In the genomic region with DNA sequence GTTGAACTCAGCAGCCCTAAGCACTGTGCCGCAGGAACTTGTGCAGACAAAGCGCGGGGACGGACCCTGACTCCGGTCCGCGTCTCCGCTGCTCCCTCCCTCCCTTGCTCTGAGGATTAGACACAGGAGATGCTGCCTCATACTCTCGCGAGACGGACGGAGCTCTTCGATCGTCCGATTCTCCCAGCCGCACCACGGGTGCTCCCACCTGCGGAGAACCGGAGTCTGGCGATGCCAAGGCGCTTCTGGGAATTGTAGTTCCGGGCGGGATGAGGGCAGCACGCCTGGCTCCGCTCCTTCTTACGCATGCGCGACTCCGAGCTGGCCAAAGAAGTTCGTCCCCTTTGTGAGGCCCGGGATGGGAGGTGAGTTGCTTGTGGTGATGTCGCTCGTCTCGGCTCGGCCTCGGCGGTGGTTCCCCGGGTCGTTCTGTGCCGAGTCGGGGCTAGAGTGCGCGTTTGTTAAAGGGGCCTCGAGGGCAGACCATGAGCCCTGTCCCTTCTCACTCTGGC, we compare ENCODE assay signal across 8 cellular contexts. TPM values are rescaled to one million over a fixed set of nuclear protein-coding genes. Genes with fewer than 3 reads are reported as not detected.
A peak's percentile ranks its signal among the peaks of the same experiment; 100 is the strongest.
DNase-seq lines count a peak whose midpoint lies in the region; ATAC-seq and TF ChIP-seq lines count a peak whose summit lies in the region.
"Not testable (repeated sequence)": the region's sequence is repeated elsewhere in the genome, so short reads cannot be mapped to it uniquely, and the experiment has no call there.

Gene ZNF286A, plus strand, starts transcription at position 340 of the 512 bp plus-strand sequence. CDS start 578 bp downstream, outside the sequence.

- peak within 1 kb of the TSS; percentile 59 for H3K27ac ChIP-seq in rectal smooth muscle tissue (ENCODE audit: low read depth, low read length)
- peak within 1 kb of the TSS; percentile 67 for H3K27ac ChIP-seq in vagina

- peak in 1 of 2 donors; percentile 78 for TF ChIP-seq POLR2A in vagina (IDR thresholded peaks at IDR 0.05)

- not testable (repeated sequence) for H3K36me3 ChIP-seq in rectal smooth muscle tissue (ENCODE audit: control insufficient read depth, insufficient read depth, low read length); vagina

- intact Hi-C loops in vagina (cut with DNase I): not testable (repeated sequence)

- not testable (repeated sequence) for H3K9ac ChIP-seq in rectal smooth muscle tissue (ENCODE audit: low read length)

- not testable (repeated sequence) for H3K9me3 ChIP-seq in vagina

- H3K4me3 ChIP-seq in rectal smooth muscle tissue (ENCODE audit: low read length) (peak within 1 kb of the TSS; percentile 77), vagina (peak within 1 kb of the TSS; percentile 49 to 53)

- TF ChIP-seq CTCF in vagina (IDR thresholded peaks at IDR 0.05): not testable (repeated sequence)

- not testable (repeated sequence) for H3K27me3 ChIP-seq in rectal smooth muscle tissue (ENCODE audit: control insufficient read depth, insufficient read depth, low read length); vagina

- peak; percentile 97 for ATAC-seq in GM18517 (IDR thresholded peaks at IDR 0.05; ENCODE audit: unreplicated experiment)
- peak; percentile 95 for ATAC-seq in HG03039 (IDR thresholded peaks at IDR 0.05; ENCODE audit: unreplicated experiment)

- H3K4me1 ChIP-seq in rectal smooth muscle tissue (ENCODE audit: control insufficient read depth, insufficient read depth, low read length); vagina: not testable (repeated sequence)

- DNase-seq in NCI-H2081 (lab: John Stamatoyannopoulos, UW): peak; percentile 93 to 97
- DNase-seq in T-helper 9 cell: peak; percentile 90
- peak; percentile 99 for DNase-seq in astrocyte of the hippocampus (ENCODE audit: low read depth, low spot score)
- DNase-seq in hepatic stellate cell (ENCODE audit: low spot score): peak; percentile 93
- DNase-seq in vagina (ENCODE audit: extremely low spot score in 2 of 2): peak; percentile 98 to 99

RNA-seq across cellular contexts. Expression of gene ZNF286A, which starts in this region (rescaled TPM):
- 13.3 TPM for total RNA-seq in vagina

Comparison
In these comparisons a context has a peak if more than half of its experiments do, and no peak if none do; other contexts are left out.
1. Peak in every context shown above with its lines: DNase-seq, ATAC-seq, H3K4me3 ChIP-seq and H3K27ac ChIP-seq.